ENCODE assay signal across 22 cellular contexts in the genomic region with DNA sequence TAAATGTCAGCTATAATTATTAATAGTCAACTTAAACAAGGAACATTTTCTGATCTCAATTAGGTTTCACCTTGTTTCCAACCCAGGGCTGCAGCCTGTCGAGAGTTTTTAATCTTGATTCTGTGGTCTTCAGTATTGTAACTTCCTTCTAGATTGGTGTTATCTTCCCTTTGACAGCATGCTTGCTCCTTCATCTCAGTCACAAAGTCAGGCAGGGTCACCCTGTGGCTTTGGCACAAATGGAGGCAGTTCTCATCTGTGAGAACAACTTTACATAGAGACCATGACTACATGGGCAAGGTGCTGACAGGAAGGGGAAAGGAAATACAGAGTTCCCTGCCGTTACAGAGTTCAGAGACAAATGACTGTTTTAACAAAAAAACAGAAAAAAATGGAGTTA. TPM values are rescaled to one million over a fixed set of nuclear protein-coding genes. Genes with fewer than 3 reads are reported as not detected.
DNase-seq lines count a peak whose midpoint lies in the region; ATAC-seq and TF ChIP-seq lines count a peak whose summit lies in the region.
"Had no signal": no experiment of that assay in that cellular context is flagged by ENCODE, and none has a peak within 500 bp of the region (broad histone marks: within the 10 kb centered on the region; RNA-seq: fewer than 3 reads in every experiment).

No MANE protein-coding gene starts in this region.

- no peak for TF ChIP-seq EP300 in ovary (IDR thresholded peaks at IDR 0.05)

- H3K9me2 ChIP-seq in GM23338 (ENCODE audit: insufficient read depth), result no peaks in the 10 kb centered on the region

- H3K27ac ChIP-seq in GM23338 (ENCODE audit: low read depth) (no peak overlapping the region), ovary (no peak overlapping the region)
- H3K27ac ChIP-seq: 22Rv1, lower lobe of right lung, uterus had no signal

- H3K4me3 Mint-ChIP-seq in activated CD4-positive, alpha-beta T cell treated with anti-CD3 and anti-CD28 coated beads for 36 hours, result no peak overlapping the region
- no peak overlapping the region for H3K4me3 Mint-ChIP-seq in GM23338
- H3K4me3 Mint-ChIP-seq in T-helper 2 cell treated with Interferon-gamma antibody and Interleukin-4, amounts not matched to agents 5 μg/mL and 100 μg/mL, for 36 hours, result no peak overlapping the region
- no peak overlapping the region for H3K4me3 Mint-ChIP-seq in endothelial cell (ENCODE audit: unreplicated experiment)
- H3K4me3 Mint-ChIP-seq: activated B cell treated with CpG ODN at 0.5 μM for 24 hours had no signal

- H3K9me3 ChIP-seq in ovary, result peaks cover 0 to 3% of the 10 kb centered on the region in 2 donors
- H3K9me3 ChIP-seq: Caco-2, lower lobe of right lung, uterus had no signal

- peaks cover 19% of the 10 kb centered on the region for H3K4me1 Mint-ChIP-seq in activated CD4-positive, alpha-beta T cell treated with anti-CD3 and anti-CD28 coated beads for 36 hours
- H3K4me1 Mint-ChIP-seq in GM23338, result peaks cover 14% of the 10 kb centered on the region; the same call in 2 of the 3 replicates
- H3K4me1 Mint-ChIP-seq in T-helper 2 cell treated with Interferon-gamma antibody and Interleukin-4, amounts not matched to agents 5 μg/mL and 100 μg/mL, for 36 hours (ENCODE audit: low read depth), result peaks cover 11% of the 10 kb centered on the region
- H3K4me1 Mint-ChIP-seq in endothelial cell (ENCODE audit: unreplicated experiment), result peaks cover 10% of the 10 kb centered on the region
- H3K4me1 Mint-ChIP-seq: activated B cell treated with CpG ODN at 0.5 μM for 24 hours had no signal

- no peaks in the 10 kb centered on the region for H3K27me3 ChIP-seq in GM23338 (ENCODE audit: insufficient read depth)
- H3K27me3 ChIP-seq in ovary, result no peaks in the 10 kb centered on the region
- H3K27me3 ChIP-seq: uterus had no signal

- WGBS in ovary, 3 donors, result 64 to 89% (median 80%) methylated on average over 2 of the region's 2 CpGs

- H3K9me3 Mint-ChIP-seq in activated CD4-positive, alpha-beta T cell treated with anti-CD3 and anti-CD28 coated beads for 36 hours (ENCODE audit: low read depth), result no peaks in the 10 kb centered on the region
- H3K9me3 Mint-ChIP-seq in GM23338 (no peaks in the 10 kb centered on the region), endothelial cell (ENCODE audit: unreplicated experiment) (no peaks in the 10 kb centered on the region)
- no peaks in the 10 kb centered on the region for H3K9me3 Mint-ChIP-seq in T-helper 2 cell treated with Interferon-gamma antibody and Interleukin-4, amounts not matched to agents 5 μg/mL and 100 μg/mL, for 36 hours
- H3K9me3 Mint-ChIP-seq: activated B cell treated with CpG ODN at 0.5 μM for 24 hours had no signal

- peaks cover 10% of the 10 kb centered on the region; the same call in 1 of the 2 replicates for H3K4me1 ChIP-seq in GM23338 (ENCODE audit: insufficient read depth)
- no peaks in the 10 kb centered on the region for H3K4me1 ChIP-seq in ovary (ENCODE audit: insufficient read depth)
- H3K4me1 ChIP-seq: Caco-2, lower lobe of right lung, uterus had no signal

- intact Hi-C loops in activated CD4-positive, alpha-beta T cell treated with anti-CD3 and anti-CD28 coated beads for 36 hours (cut with DNase I, micrococcal nuclease), result no loop called here
- intact Hi-C loops in ovary (cut with DNase I), result no loop called here

- CTCF ChIA-PET in activated CD4-positive, alpha-beta T cell treated with anti-CD3 and anti-CD28 coated beads for 36 hours (lab: Charles Lee), result interaction anchor here (1.1 to 6.3 kb wide), 2 partner anchors 29 to 237 kb away, joined by 4 to 27 read pairs; no protein-coding TSS in a partner anchor

- H3K4me2 ChIP-seq in GM23338, result no peak overlapping the region

- peak overlapping the region; percentile 59 for H3K27ac Mint-ChIP-seq in activated CD4-positive, alpha-beta T cell treated with anti-CD3 and anti-CD28 coated beads for 36 hours
- H3K27ac Mint-ChIP-seq in GM23338 (0 out of 2 replicates have a peak overlapping the region, but pooled peaks have one; percentile 38), endothelial cell (ENCODE audit: unreplicated experiment) (peak overlapping the region; percentile 32)
- no peak overlapping the region for H3K27ac Mint-ChIP-seq in T-helper 2 cell treated with Interferon-gamma antibody and Interleukin-4, amounts not matched to agents 5 μg/mL and 100 μg/mL, for 36 hours
- H3K27ac Mint-ChIP-seq: activated B cell treated with CpG ODN at 0.5 μM for 24 hours had no signal

- no peak for DNase-seq in activated CD4-positive, alpha-beta T cell treated with anti-CD3 and anti-CD28 coated beads for 36 hours
- no peak for DNase-seq in activated CD4-positive, alpha-beta T cell treated with anti-CD3 and anti-CD28 coated beads for 1 hour
- DNase-seq in GM23338 (ENCODE audit: low spot score), result no peak
- DNase-seq in T-helper 2 cell treated with Interferon-gamma antibody and Interleukin-4, amounts not matched to agents 5 μg/mL and 100 μg/mL, for 36 hours (ENCODE audit: low spot score), result peak; percentile 47
- DNase-seq in endothelial cell (ENCODE audit: low spot score), result no peak
- DNase-seq in NCI-H524 treated with DMSO at 0.1 percent for 48 hours (lab: John Stamatoyannopoulos, UW), result no peak
- no peak for DNase-seq in stimulated activated CD4-positive, alpha-beta T cell treated with anti-CD3 and anti-CD28 coated beads, Interleukin-4, amount 100 ng/mL, for 24 hours
- no peak for DNase-seq in ovary
- DNase-seq: activated B cell treated with CpG ODN at 0.5 μM for 24 hours; amniotic stem cell; Caco-2; caudate nucleus; lower lobe of right lung; NCI-H1417 treated with DMSO at 0.1 percent for 48 hours; NCI-H2107; NCI-H524; nucleus accumbens; stimulated activated CD8-positive, alpha-beta memory T cell treated with anti-CD3 and anti-CD28 coated beads, Interleukin-4, amount 100 ng/mL, for 48 hours; T-helper 1 cell; uterus had no signal

- no peak overlapping the region for H3K4me3 ChIP-seq in GM23338
- H3K4me3 ChIP-seq in ovary, result no peak overlapping the region
- H3K4me3 ChIP-seq: lower lobe of right lung, uterus had no signal

- H3K27me3 Mint-ChIP-seq in activated CD4-positive, alpha-beta T cell treated with anti-CD3 and anti-CD28 coated beads for 36 hours, result no peaks in the 10 kb centered on the region
- H3K27me3 Mint-ChIP-seq in GM23338 (ENCODE audit: insufficient read depth, low read depth, poor library complexity), result peaks cover 4% of the 10 kb centered on the region
- no peaks in the 10 kb centered on the region for H3K27me3 Mint-ChIP-seq in T-helper 2 cell treated with Interferon-gamma antibody and Interleukin-4, amounts not matched to agents 5 μg/mL and 100 μg/mL, for 36 hours (ENCODE audit: low read depth)
- peaks cover 4% of the 10 kb centered on the region for H3K27me3 Mint-ChIP-seq in endothelial cell (ENCODE audit: unreplicated experiment)

- H2AFZ ChIP-seq in GM23338, result no peak overlapping the region

- H3K36me3 ChIP-seq in GM23338 (ENCODE audit: insufficient read depth) (no peaks in the 10 kb centered on the region), ovary (no peaks in the 10 kb centered on the region)
- H3K36me3 ChIP-seq: lower lobe of right lung, uterus had no signal

- no peak for TF ChIP-seq CTCF in GM23338 (conservative IDR thresholded peaks at IDR 0.05; ENCODE audit: low read depth in 2 of 2)
- TF ChIP-seq CTCF in endothelial cell (IDR thresholded peaks at IDR 0.05; ENCODE audit: unreplicated experiment), result no peak
- TF ChIP-seq CTCF in ovary (IDR thresholded peaks at IDR 0.05), result no peak

- POLR2A ChIA-PET in activated CD4-positive, alpha-beta T cell treated with anti-CD3 and anti-CD28 coated beads for 36 hours (lab: Charles Lee), result no interaction called here

- H3K79me2 ChIP-seq in GM23338 (replicated peaks; ENCODE audit: insufficient read depth), result no peaks in the 10 kb centered on the region

- 0 out of 2 replicates have a peak, but pooled peaks cover 5% of the 10 kb centered on the region for H3F3A ChIP-seq in GM23338 (replicated peaks; ENCODE audit: low read depth)

- no peaks in the 10 kb centered on the region for H4K20me1 ChIP-seq in GM23338 (replicated peaks; ENCODE audit: insufficient read depth)

- no peaks in the 10 kb centered on the region for H3K36me3 Mint-ChIP-seq in activated CD4-positive, alpha-beta T cell treated with anti-CD3 and anti-CD28 coated beads for 36 hours (ENCODE audit: low read depth)
- peaks cover 3% of the 10 kb centered on the region; the same call in 1 of the 3 replicates for H3K36me3 Mint-ChIP-seq in GM23338 (ENCODE audit: low read depth)
- peaks cover 8% of the 10 kb centered on the region for H3K36me3 Mint-ChIP-seq in T-helper 2 cell treated with Interferon-gamma antibody and Interleukin-4, amounts not matched to agents 5 μg/mL and 100 μg/mL, for 36 hours (ENCODE audit: low read depth)
- H3K36me3 Mint-ChIP-seq in endothelial cell (ENCODE audit: low read depth, unreplicated experiment), result no peaks in the 10 kb centered on the region

- no peak for TF ChIP-seq POLR2A in ovary (IDR thresholded peaks at IDR 0.05)

- peak; percentile 53 for ATAC-seq in activated CD4-positive, alpha-beta T cell treated with anti-CD3 and anti-CD28 coated beads for 36 hours
- ATAC-seq in GM23338, result no peak
- ATAC-seq: lower lobe of right lung, Right ventricle myocardium inferior had no signal

TF ChIP-seq in GM23338, 12 proteins besides CTCF, POLR2A, EP300 and RAD21 (continues in another document):
- TF ChIP-seq EZH2 (IDR thresholded peaks at IDR 0.05; ENCODE audit: low read depth, unreplicated experiment) (no peak), EZH2phosphoT487 (IDR thresholded peaks at IDR 0.05; ENCODE audit: unreplicated experiment) (no peak)

RNA-seq across cellular contexts. Expression of a gene that starts 50.5 kb away (rescaled TPM):
- total RNA-seq in activated CD4-positive, alpha-beta T cell treated with anti-CD3 and anti-CD28 coated beads for 36 hours, result 10 to 100 TPM; 53.5 to 59.8 TPM
- 53.4 and 61.9 TPM in 2 replicates for total RNA-seq in GM23338 (2014; rRNA removed; shearing (Covaris generic))
- 42.2 and 42.5 TPM in 2 replicates for polyA plus RNA-seq in GM23338 (2016; fragmentation: Nextera tagmentation; extraction: Ambion mirVana)
- total RNA-seq in endothelial cell (ENCODE audit: unreplicated experiment), result 57.1 TPM
- total RNA-seq in ovary, result 10 to 100 TPM; 46.9 to 59.2 (median 48.9) TPM
- polyA plus RNA-seq in ovary, result 10 to 100 TPM; 19.1 to 40.3 TPM
